In the genomic region with DNA sequence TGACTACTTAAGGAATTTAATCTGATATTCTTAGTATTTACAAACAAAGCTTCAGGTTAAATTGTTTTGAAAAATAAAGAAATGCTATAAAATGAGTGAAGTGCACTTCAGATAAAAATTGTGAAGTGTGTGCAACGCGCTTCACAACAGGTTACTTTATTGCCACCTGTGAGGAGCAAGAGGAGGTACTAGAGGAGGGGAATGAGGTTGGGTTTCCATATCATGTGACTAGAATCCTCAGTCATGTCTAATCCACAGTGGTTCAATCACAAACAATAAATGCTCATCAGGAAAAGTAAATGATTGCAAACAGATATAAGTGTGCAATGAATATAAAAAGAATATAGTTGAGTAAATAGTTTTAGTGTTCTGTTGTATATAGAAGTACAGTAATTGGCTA, we compare ENCODE assay signal across 13 cellular contexts. TPM values are rescaled to one million over a fixed set of nuclear protein-coding genes. Genes with fewer than 3 reads are reported as not detected.
"Had no signal": no experiment of that assay in that cellular context is flagged by ENCODE, and none has a peak within 500 bp of the region (broad histone marks: within the 10 kb centered on the region; RNA-seq: fewer than 3 reads in every experiment).

No MANE protein-coding gene starts in this region.

- H3K4me1 ChIP-seq: adrenal gland, thyroid gland, uterus had no signal

- H3K27me3 ChIP-seq: adrenal gland, ovary, thyroid gland, uterus had no signal

- ATAC-seq: activated CD8-positive, alpha-beta T cell treated with anti-CD3 and anti-CD28 coated beads for 36 hours; activated T-cell treated with anti-CD3 and anti-CD28 coated beads, Interleukin-2, amount 50 U/mL, for 4 hours; stimulated activated effector memory CD8-positive, alpha-beta T cell treated with anti-CD3 and anti-CD28 coated beads, Interleukin-12 subunit alpha, Interleukin-12 subunit beta, amount 100 ng/mL, for 72 hours had no signal

- H3K4me3 ChIP-seq: adrenal gland, ovary, thyroid gland, uterus had no signal

- DNase-seq: activated B cell treated with CpG ODN at 0.5 μM for 24 hours; activated CD4-positive, alpha-beta T cell treated with anti-CD3 and anti-CD28 coated beads for 48 hours; activated CD8-positive, alpha-beta T cell treated with anti-CD3 and anti-CD28 coated beads for 36 hours; activated effector memory CD4-positive, alpha-beta T cell treated with Interleukin-2 at 50 U/mL for 16 hours; activated T-cell treated with anti-CD3 and anti-CD28 coated beads, Interleukin-2, amount 50 U/mL, for 4 hours; adrenal gland; foreskin melanocyte; left cardiac atrium; ovary; thyroid gland; uterus had no signal

- H3K9me3 ChIP-seq: adrenal gland, ovary, thyroid gland, uterus had no signal

- H3K36me3 ChIP-seq: adrenal gland, ovary, thyroid gland, uterus had no signal

- H3K27ac ChIP-seq: adrenal gland, epithelial cell of prostate, ovary, thyroid gland, uterus had no signal

RNA-seq across cellular contexts. Expression of gene CD36, which starts 34.5 kb away (rescaled TPM):
- total RNA-seq: activated CD8-positive, alpha-beta T cell treated with anti-CD3 and anti-CD28 coated beads for 36 hours had no signal
